In genomic region chr10:72086466-72087391, GRCh38 we compare ENCODE assay signal across 8 cellular contexts. TPM values are rescaled to one million over a fixed set of nuclear protein-coding genes. Genes with fewer than 3 reads are reported as not detected.
DNase-seq lines count a peak whose midpoint lies in the region; ATAC-seq and TF ChIP-seq lines count a peak whose summit lies in the region.

No MANE protein-coding gene starts in this region.

- H3K27ac Mint-ChIP-seq in T-helper 1 cell treated with Interleukin-12 subunit alpha and Interleukin-12 subunit beta and Interleukin-4 antibody, amounts not matched to agents 30 μg/mL and 1 μg/mL, for 36 hours = peak overlapping the region; percentile 92
- peak overlapping the region; percentile 81 for H3K27ac Mint-ChIP-seq in stimulated activated naive CD8-positive, alpha-beta T cell treated with anti-CD3 and anti-CD28 coated beads, Interleukin-15, Interleukin-2, amounts not matched to agents 100 ng/mL and 50 ng/mL, for 24 hours
- no peak overlapping the region for H3K27ac Mint-ChIP-seq in chondrocyte (ENCODE audit: unreplicated experiment)

- H3K4me3 ChIP-seq in choroid plexus epithelial cell (ENCODE audit: low read depth, low read length) = peak overlapping the region; percentile 49

- DNase-seq in AG20443 (ENCODE audit: low spot score) (peak; percentile 10), choroid plexus epithelial cell (ENCODE audit: low read depth) (peak; percentile 32), midbrain (lab: John Stamatoyannopoulos, UW) (peak; percentile 28), chondrocyte (ENCODE audit: low spot score) (no peak), NCI-H1417 treated with DMSO at 0.1 percent for 48 hours (lab: John Stamatoyannopoulos, UW) (no peak)

- H3K27me3 Mint-ChIP-seq in T-helper 1 cell treated with Interleukin-12 subunit alpha and Interleukin-12 subunit beta and Interleukin-4 antibody, amounts not matched to agents 30 μg/mL and 1 μg/mL, for 36 hours (ENCODE audit: low read depth) = no peaks in the 10 kb centered on the region
- no peaks in the 10 kb centered on the region for H3K27me3 Mint-ChIP-seq in stimulated activated naive CD8-positive, alpha-beta T cell treated with anti-CD3 and anti-CD28 coated beads, Interleukin-15, Interleukin-2, amounts not matched to agents 100 ng/mL and 50 ng/mL, for 24 hours
- H3K27me3 Mint-ChIP-seq in chondrocyte (ENCODE audit: low read depth) = peaks cover 18% of the 10 kb centered on the region

- H3K9me3 Mint-ChIP-seq in T-helper 1 cell treated with Interleukin-12 subunit alpha and Interleukin-12 subunit beta and Interleukin-4 antibody, amounts not matched to agents 30 μg/mL and 1 μg/mL, for 36 hours = no peaks in the 10 kb centered on the region
- H3K9me3 Mint-ChIP-seq in stimulated activated naive CD8-positive, alpha-beta T cell treated with anti-CD3 and anti-CD28 coated beads, Interleukin-15, Interleukin-2, amounts not matched to agents 100 ng/mL and 50 ng/mL, for 24 hours = no peaks in the 10 kb centered on the region
- no peaks in the 10 kb centered on the region for H3K9me3 Mint-ChIP-seq in chondrocyte (ENCODE audit: low read depth)

- peaks cover 40% of the 10 kb centered on the region for H3K36me3 Mint-ChIP-seq in T-helper 1 cell treated with Interleukin-12 subunit alpha and Interleukin-12 subunit beta and Interleukin-4 antibody, amounts not matched to agents 30 μg/mL and 1 μg/mL, for 36 hours (ENCODE audit: low read depth)
- H3K36me3 Mint-ChIP-seq in stimulated activated naive CD8-positive, alpha-beta T cell treated with anti-CD3 and anti-CD28 coated beads, Interleukin-15, Interleukin-2, amounts not matched to agents 100 ng/mL and 50 ng/mL, for 24 hours (ENCODE audit: low read depth) = peaks cover 33% of the 10 kb centered on the region
- peaks cover 5% of the 10 kb centered on the region for H3K36me3 Mint-ChIP-seq in chondrocyte (ENCODE audit: low read depth)

- TF ChIP-seq CTCF in choroid plexus epithelial cell (conservative IDR thresholded peaks at IDR 0.05; ENCODE audit: low read depth, low read length) (peak; percentile 32), chondrocyte (IDR thresholded peaks at IDR 0.05) (no peak)

- H3K4me1 Mint-ChIP-seq in T-helper 1 cell treated with Interleukin-12 subunit alpha and Interleukin-12 subunit beta and Interleukin-4 antibody, amounts not matched to agents 30 μg/mL and 1 μg/mL, for 36 hours (ENCODE audit: low read depth) = peaks cover 66% of the 10 kb centered on the region
- peaks cover 70% of the 10 kb centered on the region for H3K4me1 Mint-ChIP-seq in stimulated activated naive CD8-positive, alpha-beta T cell treated with anti-CD3 and anti-CD28 coated beads, Interleukin-15, Interleukin-2, amounts not matched to agents 100 ng/mL and 50 ng/mL, for 24 hours (ENCODE audit: low read depth)
- peaks cover 8% of the 10 kb centered on the region for H3K4me1 Mint-ChIP-seq in chondrocyte (ENCODE audit: low read depth)

- no peak for ATAC-seq in HG02678 (IDR thresholded peaks at IDR 0.05; ENCODE audit: unreplicated experiment)

- H3K4me3 Mint-ChIP-seq in T-helper 1 cell treated with Interleukin-12 subunit alpha and Interleukin-12 subunit beta and Interleukin-4 antibody, amounts not matched to agents 30 μg/mL and 1 μg/mL, for 36 hours = peak overlapping the region; percentile 98
- peak overlapping the region; percentile 98 for H3K4me3 Mint-ChIP-seq in stimulated activated naive CD8-positive, alpha-beta T cell treated with anti-CD3 and anti-CD28 coated beads, Interleukin-15, Interleukin-2, amounts not matched to agents 100 ng/mL and 50 ng/mL, for 24 hours
- H3K4me3 Mint-ChIP-seq in chondrocyte (ENCODE audit: unreplicated experiment) = no peak overlapping the region

RNA-seq across cellular contexts. Expression of gene SPOCK2, which starts 1.6 kb away (rescaled TPM):
- 0.32 to 1.4 TPM (median 0.80 TPM) in 3 replicates for total RNA-seq in chondrocyte

Comparison
In these comparisons a context has a peak if more than half of its experiments do, and no peak if none do; other contexts are left out.
1. DNase-seq: peak in AG20443 (single experiment), choroid plexus epithelial cell (single experiment) and midbrain (single experiment); none in chondrocyte (single experiment) and NCI-H1417 treated with DMSO at 0.1 percent for 48 hours (single experiment).